In the genomic region with DNA sequence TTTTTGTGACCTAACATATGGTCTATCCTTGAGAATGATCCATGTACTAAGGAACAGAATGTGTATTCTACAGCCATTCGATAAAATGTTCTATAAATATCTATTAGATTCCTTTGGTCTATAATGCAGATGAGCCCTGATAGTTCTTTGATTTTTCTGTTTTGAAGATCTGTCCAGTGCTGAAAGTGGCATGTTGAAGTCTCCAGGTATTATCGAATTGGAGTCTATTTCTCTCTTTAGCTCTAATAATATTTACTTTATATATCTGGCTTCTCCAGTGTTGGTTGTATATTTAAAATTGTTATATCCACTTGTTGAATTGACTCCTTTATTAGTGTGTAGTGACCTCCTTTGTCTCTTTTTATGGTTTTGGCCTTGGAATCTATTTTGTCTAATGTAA, we compare ENCODE assay signal across 4 cellular contexts.
TF ChIP-seq lines count a peak whose summit lies in the region.

No MANE protein-coding gene starts in this region.

TF ChIP-seq in SK-N-SH, 30 proteins besides CTCF, POLR2A, EP300 and RAD21 (continued from another document):
- TF ChIP-seq, protein P1, sequence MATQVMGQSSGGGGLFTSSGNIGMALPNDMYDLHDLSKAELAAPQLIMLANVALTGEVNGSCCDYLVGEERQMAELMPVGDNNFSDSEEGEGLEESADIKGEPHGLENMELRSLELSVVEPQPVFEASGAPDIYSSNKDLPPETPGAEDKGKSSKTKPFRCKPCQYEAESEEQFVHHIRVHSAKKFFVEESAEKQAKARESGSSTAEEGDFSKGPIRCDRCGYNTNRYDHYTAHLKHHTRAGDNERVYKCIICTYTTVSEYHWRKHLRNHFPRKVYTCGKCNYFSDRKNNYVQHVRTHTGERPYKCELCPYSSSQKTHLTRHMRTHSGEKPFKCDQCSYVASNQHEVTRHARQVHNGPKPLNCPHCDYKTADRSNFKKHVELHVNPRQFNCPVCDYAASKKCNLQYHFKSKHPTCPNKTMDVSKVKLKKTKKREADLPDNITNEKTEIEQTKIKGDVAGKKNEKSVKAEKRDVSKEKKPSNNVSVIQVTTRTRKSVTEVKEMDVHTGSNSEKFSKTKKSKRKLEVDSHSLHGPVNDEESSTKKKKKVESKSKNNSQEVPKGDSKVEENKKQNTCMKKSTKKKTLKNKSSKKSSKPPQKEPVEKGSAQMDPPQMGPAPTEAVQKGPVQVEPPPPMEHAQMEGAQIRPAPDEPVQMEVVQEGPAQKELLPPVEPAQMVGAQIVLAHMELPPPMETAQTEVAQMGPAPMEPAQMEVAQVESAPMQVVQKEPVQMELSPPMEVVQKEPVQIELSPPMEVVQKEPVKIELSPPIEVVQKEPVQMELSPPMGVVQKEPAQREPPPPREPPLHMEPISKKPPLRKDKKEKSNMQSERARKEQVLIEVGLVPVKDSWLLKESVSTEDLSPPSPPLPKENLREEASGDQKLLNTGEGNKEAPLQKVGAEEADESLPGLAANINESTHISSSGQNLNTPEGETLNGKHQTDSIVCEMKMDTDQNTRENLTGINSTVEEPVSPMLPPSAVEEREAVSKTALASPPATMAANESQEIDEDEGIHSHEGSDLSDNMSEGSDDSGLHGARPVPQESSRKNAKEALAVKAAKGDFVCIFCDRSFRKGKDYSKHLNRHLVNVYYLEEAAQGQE (IDR thresholded peaks at IDR 0.05; ENCODE audit: low read depth, low read length): peak; percentile 30; the same call in 1 of the 2 replicates

TF ChIP-seq in SK-N-SH treated with all-trans-retinoic acid at 6 μM for 48 hours, 23 proteins besides CTCF, POLR2A, EP300 and RAD21 (continued from another document and continues in another):
- TF ChIP-seq, protein P2, sequence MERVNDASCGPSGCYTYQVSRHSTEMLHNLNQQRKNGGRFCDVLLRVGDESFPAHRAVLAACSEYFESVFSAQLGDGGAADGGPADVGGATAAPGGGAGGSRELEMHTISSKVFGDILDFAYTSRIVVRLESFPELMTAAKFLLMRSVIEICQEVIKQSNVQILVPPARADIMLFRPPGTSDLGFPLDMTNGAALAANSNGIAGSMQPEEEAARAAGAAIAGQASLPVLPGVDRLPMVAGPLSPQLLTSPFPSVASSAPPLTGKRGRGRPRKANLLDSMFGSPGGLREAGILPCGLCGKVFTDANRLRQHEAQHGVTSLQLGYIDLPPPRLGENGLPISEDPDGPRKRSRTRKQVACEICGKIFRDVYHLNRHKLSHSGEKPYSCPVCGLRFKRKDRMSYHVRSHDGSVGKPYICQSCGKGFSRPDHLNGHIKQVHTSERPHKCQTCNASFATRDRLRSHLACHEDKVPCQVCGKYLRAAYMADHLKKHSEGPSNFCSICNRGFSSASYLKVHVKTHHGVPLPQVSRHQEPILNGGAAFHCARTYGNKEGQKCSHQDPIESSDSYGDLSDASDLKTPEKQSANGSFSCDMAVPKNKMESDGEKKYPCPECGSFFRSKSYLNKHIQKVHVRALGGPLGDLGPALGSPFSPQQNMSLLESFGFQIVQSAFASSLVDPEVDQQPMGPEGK (CRISPR knock-in tag; IDR thresholded peaks at IDR 0.05; ENCODE audit: borderline replicate concordance): no peak
- no peak for TF ChIP-seq ZFP30 (CRISPR knock-in tag; IDR thresholded peaks at IDR 0.05)
- TF ChIP-seq CSDC2 (CRISPR knock-in tag; IDR thresholded peaks at IDR 0.05): no peak
- TF ChIP-seq, protein P3, sequence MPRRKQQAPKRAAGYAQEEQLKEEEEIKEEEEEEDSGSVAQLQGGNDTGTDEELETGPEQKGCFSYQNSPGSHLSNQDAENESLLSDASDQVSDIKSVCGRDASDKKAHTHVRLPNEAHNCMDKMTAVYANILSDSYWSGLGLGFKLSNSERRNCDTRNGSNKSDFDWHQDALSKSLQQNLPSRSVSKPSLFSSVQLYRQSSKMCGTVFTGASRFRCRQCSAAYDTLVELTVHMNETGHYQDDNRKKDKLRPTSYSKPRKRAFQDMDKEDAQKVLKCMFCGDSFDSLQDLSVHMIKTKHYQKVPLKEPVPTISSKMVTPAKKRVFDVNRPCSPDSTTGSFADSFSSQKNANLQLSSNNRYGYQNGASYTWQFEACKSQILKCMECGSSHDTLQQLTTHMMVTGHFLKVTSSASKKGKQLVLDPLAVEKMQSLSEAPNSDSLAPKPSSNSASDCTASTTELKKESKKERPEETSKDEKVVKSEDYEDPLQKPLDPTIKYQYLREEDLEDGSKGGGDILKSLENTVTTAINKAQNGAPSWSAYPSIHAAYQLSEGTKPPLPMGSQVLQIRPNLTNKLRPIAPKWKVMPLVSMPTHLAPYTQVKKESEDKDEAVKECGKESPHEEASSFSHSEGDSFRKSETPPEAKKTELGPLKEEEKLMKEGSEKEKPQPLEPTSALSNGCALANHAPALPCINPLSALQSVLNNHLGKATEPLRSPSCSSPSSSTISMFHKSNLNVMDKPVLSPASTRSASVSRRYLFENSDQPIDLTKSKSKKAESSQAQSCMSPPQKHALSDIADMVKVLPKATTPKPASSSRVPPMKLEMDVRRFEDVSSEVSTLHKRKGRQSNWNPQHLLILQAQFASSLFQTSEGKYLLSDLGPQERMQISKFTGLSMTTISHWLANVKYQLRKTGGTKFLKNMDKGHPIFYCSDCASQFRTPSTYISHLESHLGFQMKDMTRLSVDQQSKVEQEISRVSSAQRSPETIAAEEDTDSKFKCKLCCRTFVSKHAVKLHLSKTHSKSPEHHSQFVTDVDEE (CRISPR knock-in tag; IDR thresholded peaks at IDR 0.05): no peak
- no peak for TF ChIP-seq ESRRG (CRISPR knock-in tag; IDR thresholded peaks at IDR 0.05)
- TF ChIP-seq ZC3H10 (CRISPR knock-in tag; IDR thresholded peaks at IDR 0.05): no peak
- TF ChIP-seq SNAI2 (CRISPR knock-in tag; IDR thresholded peaks at IDR 0.05): no peak
- TF ChIP-seq TCF4 (CRISPR knock-in tag; IDR thresholded peaks at IDR 0.05; ENCODE audit: borderline replicate concordance): no peak

TF ChIP-seq in HEK293, 187 proteins besides CTCF, POLR2A, EP300 and RAD21 (continued from another document):
- TF ChIP-seq, protein P1 (tag by site-specific recombination; IDR thresholded peaks at IDR 0.05): peak; percentile 60; the same call in 1 of the 2 replicates

TF ChIP-seq in GM12878, 131 proteins besides CTCF, POLR2A, EP300 and RAD21 (continued from another document):
- TF ChIP-seq, protein P1 (IDR thresholded peaks at IDR 0.05; ENCODE audit: low read depth, low read length): 0 out of 2 replicates have a peak, but pooled peaks have one; percentile 37
- TF ChIP-seq BRCA1 (IDR thresholded peaks at IDR 0.05; ENCODE audit: low read depth, low read length) (no peak), PML (IDR thresholded peaks at IDR 0.05; ENCODE audit: low read length) (no peak)
